30 cellular contexts compared by ENCODE assay signal in genomic region chr16:50012182-50012581, GRCh38.
"Had no signal": no experiment of that assay in that cellular context is flagged by ENCODE, and none has a peak within 500 bp of the region (broad histone marks: within the 10 kb centered on the region; RNA-seq: fewer than 3 reads in every experiment).

No MANE protein-coding gene starts in this region.

- DNase-seq: activated CD4-positive, alpha-beta memory T cell treated with anti-CD3 and anti-CD28 coated beads for 36 hours; activated CD4-positive, alpha-beta T cell treated with anti-CD3 and anti-CD28 coated beads for 36 hours; activated CD4-positive, alpha-beta T cell treated with anti-CD3 and anti-CD28 coated beads, Interleukin-2, amount 10 ng/mL, durations not matched to agents 24 days and 14 days; activated CD4-positive, CD25-positive, alpha-beta regulatory T cell; activated CD4-positive, CD25-positive, alpha-beta regulatory T cell treated with anti-CD3 and anti-CD28 coated beads, Interleukin-2, amount 50 U/mL, for 72 hours; activated CD8-positive, alpha-beta memory T cell treated with anti-CD3 and anti-CD28 coated beads, Interleukin-2, amount 10 ng/mL, durations not matched to agents 7 days and 5 days; activated CD8-positive, alpha-beta memory T cell treated with anti-CD3 and anti-CD28 coated beads, Interleukin-2, amount 50 U/mL, for 4 hours; activated CD8-positive, alpha-beta T cell treated with anti-CD3 and anti-CD28 coated beads, Interleukin-2, amount 10 ng/mL, durations not matched to agents 7 days and 5 days; activated effector memory CD4-positive, alpha-beta T cell treated with anti-CD3 and anti-CD28 coated beads, Interleukin-2, amount 50 U/mL, for 16 hours; activated naive CD4-positive, alpha-beta T cell treated with anti-CD3 and anti-CD28 coated beads for 36 hours; activated naive CD8-positive, alpha-beta T cell treated with anti-CD3 and anti-CD28 coated beads for 36 hours; activated naive CD8-positive, alpha-beta T cell treated with anti-CD3 and anti-CD28 coated beads, Interleukin-2, amount 50 U/mL, for 24 hours; activated T-cell treated with anti-CD3 and anti-CD28 coated beads, Interleukin-2, amount 50 U/mL, for 1 hour; activated T-cell treated with anti-CD3 and anti-CD28 coated beads, Interleukin-2, amount 50 U/mL, for 48 hours; amygdala; aorta; body of pancreas; caudate nucleus; cortex of kidney; dermis blood vessel endothelial cell; effector CD4-positive, alpha-beta T cell; effector memory CD8-positive, alpha-beta T cell; erythroblast; foreskin keratinocyte; gastrocnemius medialis; glutamatergic neuron; heart left ventricle had no signal

- H3K27ac ChIP-seq: adrenal gland, body of pancreas, esophagus muscularis mucosa, foreskin keratinocyte, gastrocnemius medialis, heart left ventricle had no signal

- H3K27me3 ChIP-seq: adrenal gland, body of pancreas, esophagus muscularis mucosa, foreskin keratinocyte, gastrocnemius medialis, heart left ventricle had no signal

- H3K4me3 ChIP-seq: adrenal gland, body of pancreas, esophagus muscularis mucosa, gastrocnemius medialis, heart left ventricle had no signal

- H3K4me1 ChIP-seq: adrenal gland, body of pancreas, esophagus muscularis mucosa, foreskin keratinocyte, gastrocnemius medialis had no signal

- FAIRE-seq: colon had no signal

- ATAC-seq: activated CD4-positive, alpha-beta T cell treated with anti-CD3 and anti-CD28 coated beads for 36 hours; activated CD8-positive, alpha-beta memory T cell treated with anti-CD3 and anti-CD28 coated beads, Interleukin-2, amount 10 ng/mL, durations not matched to agents 7 days and 5 days; activated CD8-positive, alpha-beta T cell treated with anti-CD3 and anti-CD28 coated beads, Interleukin-2, amount 10 ng/mL, durations not matched to agents 7 days and 5 days; activated naive CD8-positive, alpha-beta T cell treated with anti-CD3 and anti-CD28 coated beads, Interleukin-2, amount 50 U/mL, for 24 hours; body of pancreas; effector memory CD8-positive, alpha-beta T cell; gastrocnemius medialis; heart left ventricle had no signal

- H3K36me3 ChIP-seq: adrenal gland, esophagus muscularis mucosa, gastrocnemius medialis, heart left ventricle had no signal

- H3K9me3 ChIP-seq: adrenal gland, body of pancreas, esophagus muscularis mucosa, gastrocnemius medialis, heart left ventricle had no signal
